Comparison of ENCODE assay signal across 10 cellular contexts in genomic region chr5:55175781-55176175, GRCh38. TPM values are rescaled to one million over a fixed set of nuclear protein-coding genes. Genes with fewer than 3 reads are reported as not detected.
A peak's percentile ranks its signal among the peaks of the same experiment; 100 is the strongest.
DNase-seq lines count a peak whose midpoint lies in the region; ATAC-seq and TF ChIP-seq lines count a peak whose summit lies in the region.
"Had no signal": no experiment of that assay in that cellular context is flagged by ENCODE, and none has a peak within 500 bp of the region (broad histone marks: within the 10 kb centered on the region; RNA-seq: fewer than 3 reads in every experiment).

No MANE protein-coding gene starts in this region.

- H3K9ac ChIP-seq in GM23248 (no peak overlapping the region), parathyroid adenoma (no peak overlapping the region)

- H4K20me1 ChIP-seq in GM23248 (ENCODE audit: insufficient read depth) = no peaks in the 10 kb centered on the region

- WGBS in GM23248 (ENCODE audit: low coverage in 1 of 2, low lambda C conversion rate in 2 of 2, missing lambda C conversion rate in 2 of 2), 2 experiments = 17 to 27% methylated on average over 7 of the region's 7 CpGs

- H3K36me3 ChIP-seq in GM23248 (ENCODE audit: low read depth) (no peaks in the 10 kb centered on the region), RWPE2 (ENCODE audit: low read depth) (no peaks in the 10 kb centered on the region), parathyroid adenoma (ENCODE audit: control insufficient read depth, insufficient read depth, low read length) (no peaks in the 10 kb centered on the region)

- H3K4me1 ChIP-seq in GM23248 (ENCODE audit: insufficient read depth) (peaks cover 16% of the 10 kb centered on the region), RWPE2 (ENCODE audit: insufficient read depth, poor library complexity, severe bottlenecking) (peaks cover 16% of the 10 kb centered on the region), parathyroid adenoma (peaks cover 3% of the 10 kb centered on the region)

- ATAC-seq in RWPE2 (ENCODE audit: low read depth) (no peak), HG03045 (IDR thresholded peaks at IDR 0.05; ENCODE audit: unreplicated experiment) (no peak)

- H3K9me3 ChIP-seq in GM23248 (ENCODE audit: low read depth) (no peaks in the 10 kb centered on the region), RWPE2 (ENCODE audit: severe bottlenecking) (no peaks in the 10 kb centered on the region), parathyroid adenoma (ENCODE audit: control insufficient read depth, low read length) (no peaks in the 10 kb centered on the region)

- TF ChIP-seq CTCF in RWPE2 (IDR thresholded peaks at IDR 0.05; ENCODE audit: poor library complexity, severe bottlenecking) = no peak
- TF ChIP-seq CTCF in epithelial cell of proximal tubule (conservative IDR thresholded peaks at IDR 0.05; ENCODE audit: low read depth, low read length) = no peak
- TF ChIP-seq CTCF in parathyroid adenoma (IDR thresholded peaks at IDR 0.05) = no peak

- no peak overlapping the region for H3K27ac ChIP-seq in GM23248
- no peak overlapping the region for H3K27ac ChIP-seq in RWPE2 (ENCODE audit: poor library complexity, severe bottlenecking)
- no peak overlapping the region for H3K27ac ChIP-seq in parathyroid adenoma

- H3F3A ChIP-seq in GM23248 (ENCODE audit: insufficient read depth) = peaks cover 4% of the 10 kb centered on the region; the same call in 1 of the 2 replicates

- H3K4me2 ChIP-seq in GM23248 (ENCODE audit: unreplicated experiment) = peak overlapping the region; percentile 60
- peak overlapping the region; percentile 61 for H3K4me2 ChIP-seq in parathyroid adenoma (ENCODE audit: low read length)

- DNase-seq in GM23248 (no peak), RWPE2 (ENCODE audit: low spot score) (no peak), epithelial cell of proximal tubule (ENCODE audit: low read depth) (no peak), NCI-H1436 (lab: John Stamatoyannopoulos, UW) (no peak), NCI-H748 treated with DMSO at 0.1 percent for 48 hours (lab: John Stamatoyannopoulos, UW) (no peak)
- DNase-seq in stimulated activated CD4-positive, alpha-beta T cell treated with anti-CD3 and anti-CD28 coated beads, Interleukin-4, amount 100 ng/mL, for 1 hour = no peak

- H3K9me2 ChIP-seq in GM23248 (ENCODE audit: insufficient read depth) = no peaks in the 10 kb centered on the region

- H3K27me3 ChIP-seq in GM23248 (replicated peaks; ENCODE audit: insufficient read depth) (peaks cover 71% of the 10 kb centered on the region), RWPE2 (ENCODE audit: insufficient read depth, poor library complexity, severe bottlenecking) (no peaks in the 10 kb centered on the region), parathyroid adenoma (ENCODE audit: control insufficient read depth, insufficient read depth, low read length) (no peaks in the 10 kb centered on the region)

- H2AFZ ChIP-seq in GM23248 (no peak overlapping the region; the same call in 1 of the 2 replicates), parathyroid adenoma (peak overlapping the region; percentile 69)

- no peaks in the 10 kb centered on the region for H3K79me2 ChIP-seq in GM23248 (ENCODE audit: insufficient read depth)
- no peaks in the 10 kb centered on the region for H3K79me2 ChIP-seq in parathyroid adenoma

- peak overlapping the region; percentile 60 for H3K4me3 ChIP-seq in GM23248
- peak overlapping the region; percentile 22 for H3K4me3 ChIP-seq in RWPE2 (ENCODE audit: severe bottlenecking)
- peak overlapping the region; percentile 56 for H3K4me3 ChIP-seq in epithelial cell of proximal tubule (ENCODE audit: low read depth, low read length)
- peak overlapping the region; percentile 55 for H3K4me3 ChIP-seq in parathyroid adenoma (ENCODE audit: low read depth, low read length)

- in situ Hi-C loops in GM23248 (cut with MboI) = loop anchor here (25.0 kb wide), 1 partner anchor 512 kb away; no protein-coding TSS in a partner anchor

RNA-seq across cellular contexts. Expression of gene CDC20B, which starts 2.8 kb away (rescaled TPM):
- total RNA-seq in GM23248 (2014; rRNA removed; shearing (Covaris generic)) = not detected in 2 replicates
- polyA plus RNA-seq in GM23248 (2016; fragmentation: Nextera tagmentation; extraction: Ambion mirVana) = 0.20 TPM in 1 of 2 replicates, not detected in the other
- total RNA-seq in epithelial cell of proximal tubule = not detected in 2 replicates
- total RNA-seq: frontal cortex, urinary bladder had no signal
- polyA plus RNA-seq: urinary bladder had no signal

RNA-seq across cellular contexts. Expression of gene GPX8, which starts 15.8 kb away (rescaled TPM):
- total RNA-seq in GM23248 (2014; rRNA removed; shearing (Covaris generic)) = 233 and 241 TPM in 2 replicates
- 235 and 237 TPM in 2 replicates for polyA plus RNA-seq in GM23248 (2016; fragmentation: Nextera tagmentation; extraction: Ambion mirVana)
- total RNA-seq in epithelial cell of proximal tubule = 38.8 and 58.5 TPM in 2 replicates

RNA-seq across cellular contexts. Expression of gene MCIDAS, which starts 51.3 kb away (rescaled TPM):
- not detected in 2 replicates for total RNA-seq in GM23248 (2014; rRNA removed; shearing (Covaris generic))
- polyA plus RNA-seq in GM23248 (2016; fragmentation: Nextera tagmentation; extraction: Ambion mirVana) = not detected in 2 replicates
- 0.06 and 0.22 TPM in 2 replicates for total RNA-seq in epithelial cell of proximal tubule
- total RNA-seq: frontal cortex had no signal

RNA-seq across cellular contexts. Expression of gene CCNO, which starts 57.6 kb away (rescaled TPM):
- total RNA-seq in GM23248 (2014; rRNA removed; shearing (Covaris generic)) = 3.3 TPM in 1 of 2 replicates, not detected in the other
- 1.7 and 1.9 TPM in 2 replicates for polyA plus RNA-seq in GM23248 (2016; fragmentation: Nextera tagmentation; extraction: Ambion mirVana)
- total RNA-seq in epithelial cell of proximal tubule = 1.8 and 3.0 TPM in 2 replicates
- total RNA-seq: frontal cortex had no signal
